Comparison of ENCODE assay signal across 8 cellular contexts in genomic region chr4:10456270-10457254, GRCh38. TPM values are rescaled to one million over a fixed set of nuclear protein-coding genes. Genes with fewer than 3 reads are reported as not detected.
DNase-seq lines count a peak whose midpoint lies in the region; ATAC-seq and TF ChIP-seq lines count a peak whose summit lies in the region.

No MANE protein-coding gene starts in this region.

- DNase-seq in HFFc6 = peak; percentile 32
- peak; percentile 26 for DNase-seq in NCI-H2171 (lab: John Stamatoyannopoulos, UW)
- peak; percentile 52 for DNase-seq in activated T-cell treated with anti-CD3 and anti-CD28 coated beads for 48 hours (ENCODE audit: low read depth)
- DNase-seq in thyroid gland = peak; percentile 57 to 60
- DNase-seq in hippocampal formation (lab: John Stamatoyannopoulos, UW) = no peak

- H3K9me3 ChIP-seq in thyroid gland = no peaks in the 10 kb centered on the region

- H3K4me1 ChIP-seq in thyroid gland = peaks cover 8 to 10% of the 10 kb centered on the region in 2 donors

- ATAC-seq in GM18505 (IDR thresholded peaks at IDR 0.05; ENCODE audit: unreplicated experiment) (peak; percentile 60), esophagus mucosa (peak; percentile 48)

- H3K27me3 Mint-ChIP-seq in HFFc6 (ENCODE audit: insufficient read depth) (peaks cover 11% of the 10 kb centered on the region), nephron (ENCODE audit: low read depth) (peaks cover 33% of the 10 kb centered on the region)

- WGBS in thyroid gland, 2 donors = 15% methylated on average over 37 to 43 of the region's 106 CpGs

- TF ChIP-seq POLR2A in GM18505 (IDR thresholded peaks at IDR 0.05; ENCODE audit: borderline replicate concordance, extremely low read depth, insufficient read depth, insufficient read length) (no peak), thyroid gland (IDR thresholded peaks at IDR 0.05) (no peak)

- H3K9me3 Mint-ChIP-seq in HFFc6 (peaks cover 6% of the 10 kb centered on the region), nephron (peaks cover 58% of the 10 kb centered on the region)

- H3K36me3 ChIP-seq in thyroid gland = peaks cover 0 to 8% of the 10 kb centered on the region in 2 donors

- TF ChIP-seq CTCF in HFFc6 (IDR thresholded peaks at IDR 0.05) (no peak), nephron (IDR thresholded peaks at IDR 0.05; ENCODE audit: unreplicated experiment in 3 of 3) (no peak), thyroid gland (IDR thresholded peaks at IDR 0.05) (no peak)

- H3K4me1 Mint-ChIP-seq in HFFc6 (ENCODE audit: low read depth) = peaks cover 6% of the 10 kb centered on the region; the same call in 1 of the 2 replicates
- peaks cover 5% of the 10 kb centered on the region for H3K4me1 Mint-ChIP-seq in nephron

- H3K36me3 Mint-ChIP-seq in HFFc6 (ENCODE audit: low read depth) = peaks cover 19% of the 10 kb centered on the region
- peaks cover 58% of the 10 kb centered on the region for H3K36me3 Mint-ChIP-seq in nephron (ENCODE audit: low read depth)

- H3K27ac Mint-ChIP-seq in HFFc6 (peak overlapping the region; percentile 78), nephron (peak overlapping the region; percentile 56 to 89 (median 79))

- peak overlapping the region in 2 of 3 donors; percentile 17 to 49 for H3K4me3 ChIP-seq in thyroid gland (replicated peaks in 1 of 3)

- H3K27ac ChIP-seq in thyroid gland = peak overlapping the region in 1 of 3 donors; percentile 52

- H3K27me3 ChIP-seq in thyroid gland = no peaks in the 10 kb centered on the region

- intact Hi-C loops in thyroid gland (cut with DNase I) = no loop called here

- H3K4me3 Mint-ChIP-seq in HFFc6 (peak overlapping the region; percentile 86), nephron (peak overlapping the region; percentile 90 to 92 (median 90))

RNA-seq across cellular contexts. Expression of gene ZNF518B, which starts 0.7 kb away (rescaled TPM):
- total RNA-seq in HFFc6 (2021; fragmentation: NEBNext Ultra II Directional; extraction: Animal tissue kit (Norgen Biotek cat#: 25700)) = 10 to 100 TPM; 13.2 to 15.7 (median 15.1) TPM
- total RNA-seq in esophagus mucosa (13.4 TPM), thyroid gland (10 to 100 TPM; 23.5 to 86.9 (median 32.5) TPM)

Comparison
In these comparisons a context has a peak if more than half of its experiments do, and no peak if none do; other contexts are left out.
1. DNase-seq: peak in HFFc6 (single experiment), NCI-H2171 (single experiment), activated T-cell treated with anti-CD3 and anti-CD28 coated beads for 48 hours (single experiment) and thyroid gland (2 of 2); none in hippocampal formation (0 of 2).